ENCODE assay signal across 8 cellular contexts in the genomic region with DNA sequence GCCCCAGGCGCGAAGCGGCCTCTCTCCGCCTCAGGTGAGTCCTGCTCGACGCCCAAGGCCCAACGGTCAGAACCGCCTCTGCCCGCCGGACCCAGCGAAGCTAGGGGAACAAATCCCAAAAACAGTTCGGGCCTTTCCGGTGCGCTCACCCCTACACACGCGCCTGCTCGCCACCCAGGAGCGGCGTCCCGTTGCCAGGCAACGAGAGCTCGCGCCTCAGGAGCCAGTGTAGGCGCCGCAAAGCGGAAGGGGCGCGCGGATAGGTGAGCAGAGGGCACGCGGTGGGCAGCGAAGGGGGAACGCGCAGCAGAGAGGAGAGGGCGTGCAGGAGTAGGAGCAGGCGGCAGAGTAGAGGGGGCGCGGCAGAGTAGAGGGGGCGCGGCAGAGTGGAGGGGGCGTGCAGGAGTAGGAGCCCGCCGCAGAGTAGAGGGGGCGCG. TPM values are rescaled to one million over a fixed set of nuclear protein-coding genes. Genes with fewer than 3 reads are reported as not detected.
DNase-seq lines count a peak whose midpoint lies in the region; ATAC-seq and TF ChIP-seq lines count a peak whose summit lies in the region.

A gene (minus strand): TSS at position 193 of the 437 bp plus-strand sequence. CDS start 4,154 bp downstream, outside the sequence.
A gene with protein sequence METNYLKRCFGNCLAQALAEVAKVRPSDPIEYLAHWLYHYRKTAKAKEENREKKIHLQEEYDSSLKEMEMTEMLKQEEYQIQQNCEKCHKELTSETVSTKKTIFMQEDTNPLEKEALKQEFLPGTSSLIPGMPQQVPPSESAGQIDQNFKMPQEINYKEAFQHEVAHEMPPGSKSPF (plus strand): TSS at position 219 of the 437 bp plus-strand sequence. CDS start 5,663 bp downstream, outside the sequence.

- no peaks in the 10 kb centered on the region for H3K9me3 ChIP-seq in CD4-positive, CD25-positive, alpha-beta regulatory T cell (ENCODE audit: control insufficient read depth in 2 of 2, low read length in 2 of 2)
- H3K9me3 ChIP-seq in cardiac muscle cell (ENCODE audit: low read depth): no peaks in the 10 kb centered on the region

- ATAC-seq in CD4-positive, CD25-positive, alpha-beta regulatory T cell (ENCODE audit: low read depth in 2 of 2): peak in 1 of 2 donors; percentile 56
- ATAC-seq in GM21390 (IDR thresholded peaks at IDR 0.05; ENCODE audit: unreplicated experiment) (peak; percentile 96), GM21528 (IDR thresholded peaks at IDR 0.05; ENCODE audit: low FRiP score, unreplicated experiment) (no peak)
- peak; percentile 94 to 97 for ATAC-seq in activated T-cell treated with anti-CD3 and anti-CD28 coated beads, Interleukin-2, amount 50 U/mL, for 72 hours (replicated peaks in 1 of 2)

- H3K27ac Mint-ChIP-seq in CD4-positive, CD25-positive, alpha-beta regulatory T cell: no peak within 1 kb of the TSS
- H3K27ac Mint-ChIP-seq in activated T-cell treated with anti-CD3 and anti-CD28 coated beads, Interleukin-2, amount 50 U/mL, for 72 hours: no peak within 1 kb of the TSS

- peak in 1 of 3 donors; percentile 65 for DNase-seq in CD4-positive, CD25-positive, alpha-beta regulatory T cell
- DNase-seq in NCI-H1930 (lab: John Stamatoyannopoulos, UW): peak; percentile 76 to 77
- DNase-seq in activated T-cell treated with anti-CD3 and anti-CD28 coated beads, Interleukin-2, amount 50 U/mL, for 72 hours: peak; percentile 64 to 67
- peak; percentile 44 to 90 for DNase-seq in cardiac muscle cell (ENCODE audit: low read depth in 1 of 2, low spot score in 1 of 2)
- peak; percentile 82 for DNase-seq in posterior vena cava (ENCODE audit: low spot score)
- DNase-seq in NK-92 (lab: John Stamatoyannopoulos, UW; ENCODE audit: unreplicated experiment): no peak

- H3K4me3 ChIP-seq in CD4-positive, CD25-positive, alpha-beta regulatory T cell (ENCODE audit: low read depth, low read length): no peak within 1 kb of the TSS
- peak within 1 kb of the TSS; percentile 55 for H3K4me3 ChIP-seq in cardiac muscle cell

- H3K36me3 ChIP-seq in CD4-positive, CD25-positive, alpha-beta regulatory T cell (ENCODE audit: control insufficient read depth, insufficient read depth, low read length): no peaks in the 10 kb centered on the region
- no peaks in the 10 kb centered on the region for H3K36me3 ChIP-seq in cardiac muscle cell

- H3K36me3 Mint-ChIP-seq in CD4-positive, CD25-positive, alpha-beta regulatory T cell: no peaks in the 10 kb centered on the region
- no peaks in the 10 kb centered on the region for H3K36me3 Mint-ChIP-seq in activated T-cell treated with anti-CD3 and anti-CD28 coated beads, Interleukin-2, amount 50 U/mL, for 72 hours (ENCODE audit: insufficient read depth in 2 of 2)

- H3K27me3 ChIP-seq in CD4-positive, CD25-positive, alpha-beta regulatory T cell (ENCODE audit: control insufficient read depth, insufficient read depth, low read length): peaks cover 17% of the 10 kb centered on the region
- no peaks in the 10 kb centered on the region for H3K27me3 ChIP-seq in cardiac muscle cell

- H3K4me3 Mint-ChIP-seq in CD4-positive, CD25-positive, alpha-beta regulatory T cell: peak within 1 kb of the TSS in 3 of 4 donors; percentile 5 to 73 (median 44)
- H3K4me3 Mint-ChIP-seq in activated T-cell treated with anti-CD3 and anti-CD28 coated beads, Interleukin-2, amount 50 U/mL, for 72 hours: peak within 1 kb of the TSS; percentile 80 to 85

- intact Hi-C loops in posterior vena cava (cut with DNase I): no loop called here

- peaks cover 0 to 1% (median 0%) of the 10 kb centered on the region in 7 donors for H3K9me3 Mint-ChIP-seq in CD4-positive, CD25-positive, alpha-beta regulatory T cell
- H3K9me3 Mint-ChIP-seq in activated T-cell treated with anti-CD3 and anti-CD28 coated beads, Interleukin-2, amount 50 U/mL, for 72 hours: no peaks in the 10 kb centered on the region

- TF ChIP-seq CTCF in cardiac muscle cell (IDR thresholded peaks at IDR 0.05; ENCODE audit: low read depth, low read length): no peak

- peaks cover 0 to 18% (median 0%) of the 10 kb centered on the region in 4 donors for H3K4me1 Mint-ChIP-seq in CD4-positive, CD25-positive, alpha-beta regulatory T cell
- H3K4me1 Mint-ChIP-seq in activated T-cell treated with anti-CD3 and anti-CD28 coated beads, Interleukin-2, amount 50 U/mL, for 72 hours (ENCODE audit: low read depth): no peaks in the 10 kb centered on the region

- no peak within 1 kb of the TSS for H3K27ac ChIP-seq in CD4-positive, CD25-positive, alpha-beta regulatory T cell (ENCODE audit: insufficient read depth, low read length, poor library complexity, severe bottlenecking)
- H3K27ac ChIP-seq in cardiac muscle cell: no peak within 1 kb of the TSS

- peaks cover 62% of the 10 kb centered on the region for H3K27me3 Mint-ChIP-seq in CD4-positive, CD25-positive, alpha-beta regulatory T cell
- H3K27me3 Mint-ChIP-seq in activated T-cell treated with anti-CD3 and anti-CD28 coated beads, Interleukin-2, amount 50 U/mL, for 72 hours (ENCODE audit: low read depth): peaks cover 48% of the 10 kb centered on the region

- H3K4me1 ChIP-seq in CD4-positive, CD25-positive, alpha-beta regulatory T cell (ENCODE audit: control insufficient read depth, insufficient read depth, low read length, poor library complexity, severe bottlenecking): no peaks in the 10 kb centered on the region
- H3K4me1 ChIP-seq in cardiac muscle cell (ENCODE audit: low read depth): peaks cover 4% of the 10 kb centered on the region

RNA-seq across cellular contexts. Expression of the first gene that starts in this region (rescaled TPM):
- not detected for total RNA-seq in CD4-positive, CD25-positive, alpha-beta regulatory T cell
- polyA plus RNA-seq in CD4-positive, CD25-positive, alpha-beta regulatory T cell: not detected
- not detected for total RNA-seq in activated T-cell treated with anti-CD3 and anti-CD28 coated beads, Interleukin-2, amount 50 U/mL, for 72 hours
- total RNA-seq in cardiac muscle cell: not detected in 2 replicates
- polyA plus RNA-seq in cardiac muscle cell: 0.41 TPM in 1 of 2 replicates, not detected in the other
- total RNA-seq in posterior vena cava: not detected

RNA-seq across cellular contexts. Expression of the second gene that starts in this region (rescaled TPM):
- total RNA-seq in CD4-positive, CD25-positive, alpha-beta regulatory T cell: not detected
- polyA plus RNA-seq in CD4-positive, CD25-positive, alpha-beta regulatory T cell: not detected
- not detected for total RNA-seq in activated T-cell treated with anti-CD3 and anti-CD28 coated beads, Interleukin-2, amount 50 U/mL, for 72 hours
- total RNA-seq in cardiac muscle cell (not detected in 2 replicates), posterior vena cava (not detected)
- 0.62 TPM in 1 of 2 replicates, not detected in the other for polyA plus RNA-seq in cardiac muscle cell

Comparison
In these comparisons a context has a peak if more than half of its experiments do, and no peak if none do; other contexts are left out.
1. Peak in DNase-seq and ATAC-seq in activated T-cell treated with anti-CD3 and anti-CD28 coated beads, Interleukin-2, amount 50 U/mL, for 72 hours; RNA of the genes that start here not detected or under 1 TPM.
2. Peak in DNase-seq and H3K4me3 ChIP-seq in cardiac muscle cell; RNA of the genes that start here not detected or under 1 TPM.
3. Peak in DNase-seq in posterior vena cava; RNA of the genes that start here not detected or under 1 TPM.